In genomic region chr10:26567349-26567721, GRCh38 we compare ENCODE assay signal across 12 cellular contexts.
A peak's percentile ranks its signal among the peaks of the same experiment; 100 is the strongest.
DNase-seq lines count a peak whose midpoint lies in the region; ATAC-seq, FAIRE-seq and TF ChIP-seq lines count a peak whose summit lies in the region.
"Had no signal": no experiment of that assay in that cellular context is flagged by ENCODE, and none has a peak within 500 bp of the region (broad histone marks: within the 10 kb centered on the region; RNA-seq: fewer than 3 reads in every experiment).

No MANE protein-coding gene starts in this region.

- ATAC-seq in natural killer cell (no peak), GM19397 (IDR thresholded peaks at IDR 0.05; ENCODE audit: unreplicated experiment) (no peak), GM18870 (IDR thresholded peaks at IDR 0.05; ENCODE audit: unreplicated experiment) (no peak)
- ATAC-seq in natural killer cell treated with Interleukin-12 subunit alpha and Interleukin-12 subunit beta and Interleukin-15 and Interleukin-18, amount 100 ng/mL, for 72 hours: no peak
- ATAC-seq: lower lobe of right lung had no signal

- peak overlapping the region; percentile 29 to 54 for H3K27ac Mint-ChIP-seq in natural killer cell
- no peak overlapping the region for H3K27ac Mint-ChIP-seq in natural killer cell treated with Interleukin-12 subunit alpha and Interleukin-12 subunit beta and Interleukin-15 and Interleukin-18, amount 100 ng/mL, for 72 hours
- no peak overlapping the region for H3K27ac Mint-ChIP-seq in nephron

- H2BK15ac ChIP-seq in H1 (ENCODE audit: low read length): no peak overlapping the region

- H3K27me3 ChIP-seq in H1 (replicated peaks in 1 of 4; ENCODE audit: control insufficient read depth in 3 of 4, extremely low read depth in 1 of 4, insufficient read depth in 3 of 4, low read length in 3 of 4): peaks cover 0 to 3% (median under 1%) of the 10 kb centered on the region in 4 experiments; a peak in 1 of 7 replicates

- peak overlapping the region; percentile 90; the same call in 1 of the 2 replicates for H2AFZ ChIP-seq in H1 (ENCODE audit: low read length)

- no peaks in the 10 kb centered on the region; the same call in 1 of the 2 replicates for H3K23me2 ChIP-seq in H1 (ENCODE audit: low read depth, low read length)

- peak overlapping the region; percentile 28; the same call in 1 of the 2 replicates for H4K8ac ChIP-seq in H1 (ENCODE audit: extremely low read depth, insufficient read depth, low read length)

- H3K56ac ChIP-seq in H1 (replicated peaks; ENCODE audit: insufficient read length, low read depth, low read length): no peak overlapping the region

- H3K23ac ChIP-seq in H1 (ENCODE audit: insufficient read length): no peak overlapping the region

- H3K4me1 Mint-ChIP-seq in natural killer cell (peaks cover 6 to 7% of the 10 kb centered on the region in 2 donors), nephron (peaks cover 5% of the 10 kb centered on the region)
- H3K4me1 Mint-ChIP-seq in natural killer cell treated with Interleukin-12 subunit alpha and Interleukin-12 subunit beta and Interleukin-15 and Interleukin-18, amount 100 ng/mL, for 72 hours (ENCODE audit: low read depth in 2 of 2): peaks cover 0 to 5% of the 10 kb centered on the region in 2 donors

- H2AK5ac ChIP-seq in H1 (ENCODE audit: low read depth, low read length): no peak overlapping the region

- H2BK20ac ChIP-seq in H1 (ENCODE audit: low read length): no peak overlapping the region

- TF ChIP-seq CTCF in natural killer cell (IDR thresholded peaks at IDR 0.05) (no peak), H1 (IDR thresholded peaks at IDR 0.05; ENCODE audit: control extremely low read depth in 1 of 3, insufficient read depth in 1 of 3, low read depth in 1 of 3, low read length in 3 of 3) (no peak), nephron (IDR thresholded peaks at IDR 0.05; ENCODE audit: unreplicated experiment in 3 of 3) (no peak)

- no peak for TF ChIP-seq EP300 in H1 (IDR thresholded peaks at IDR 0.05; ENCODE audit: borderline replicate concordance in 1 of 2, low read depth in 2 of 2, low read length in 2 of 2)

- H3K36me3 Mint-ChIP-seq in natural killer cell: peaks cover 16% of the 10 kb centered on the region
- H3K36me3 Mint-ChIP-seq in natural killer cell treated with Interleukin-12 subunit alpha and Interleukin-12 subunit beta and Interleukin-15 and Interleukin-18, amount 100 ng/mL, for 72 hours: peaks cover 18% of the 10 kb centered on the region
- H3K36me3 Mint-ChIP-seq in nephron (ENCODE audit: low read depth): no peaks in the 10 kb centered on the region

- peak overlapping the region; percentile 2 for H4K5ac ChIP-seq in H1 (ENCODE audit: insufficient read length, low read depth, low read length)

- H3K27ac ChIP-seq in H1 (ENCODE audit: low read depth, low read length): no peak overlapping the region
- H3K27ac ChIP-seq: lower lobe of right lung had no signal

- no peak for FAIRE-seq in H1 (lab: Jason Lieb, UNC)

- TF ChIP-seq POLR2A in H1 (IDR thresholded peaks at IDR 0.05; ENCODE audit: control extremely low read depth in 1 of 2, low read depth in 2 of 2, low read length in 2 of 2): no peak

- H3K79me1 ChIP-seq in H1 (ENCODE audit: low read depth, low read length): no peaks in the 10 kb centered on the region

- no peak overlapping the region for H4K91ac ChIP-seq in H1 (replicated peaks; ENCODE audit: insufficient read length, low read length)

- no peak overlapping the region for H2BK120ac ChIP-seq in H1 (replicated peaks; ENCODE audit: low read depth, low read length)

- H3K14ac ChIP-seq in H1 (ENCODE audit: insufficient read length): no peak overlapping the region

- DNase-seq in natural killer cell (no peak), H1 (ENCODE audit: low read depth in 1 of 2, low spot score in 2 of 2) (no peak), putamen (ENCODE audit: low spot score) (no peak), ureter (ENCODE audit: low spot score) (no peak)
- DNase-seq in natural killer cell treated with Interleukin-12 subunit alpha and Interleukin-12 subunit beta and Interleukin-15 and Interleukin-18, amount 100 ng/mL, for 72 hours (ENCODE audit: low spot score): no peak
- DNase-seq: CD4-positive, CD25-positive, alpha-beta regulatory T cell; lower lobe of right lung; stimulated activated CD4-positive, alpha-beta T cell treated with anti-CD3 and anti-CD28 coated beads, Interleukin-12 subunit alpha, Interleukin-12 subunit beta, amount 100 ng/mL, for 4 hours; stimulated activated naive CD4-positive, alpha-beta T cell had no signal

- no peak overlapping the region; the same call in 1 of the 2 replicates for H2BK12ac ChIP-seq in H1 (ENCODE audit: low read depth, low read length)

- no peaks in the 10 kb centered on the region for H3K79me2 ChIP-seq in H1 (ENCODE audit: control insufficient read depth in 1 of 2, insufficient read depth in 2 of 2, low read length in 2 of 2)

- CTCF ChIA-PET in H1 (lab: Charles Lee; ENCODE audit: partially characterized antibody): interaction anchor here (1.7 to 1.8 kb wide), 2 partner anchors 10 to 17 kb away, joined by 5 to 6 read pairs; no protein-coding TSS in a partner anchor

- H3K4me1 ChIP-seq in H1 (replicated peaks in 1 of 4; ENCODE audit: control insufficient read depth in 3 of 4, insufficient read depth in 4 of 4, low read length in 3 of 4): no peaks in the 10 kb centered on the region
- H3K4me1 ChIP-seq: lower lobe of right lung had no signal

- H3K4me2 ChIP-seq in H1 (ENCODE audit: insufficient read depth in 1 of 2, low read depth in 2 of 2, low read length in 2 of 2): peak overlapping the region; percentile 66

- H4K20me1 ChIP-seq in H1 (replicated peaks in 1 of 2; ENCODE audit: control insufficient read depth in 1 of 2, insufficient read depth in 2 of 2, low read length in 2 of 2): no peaks in the 10 kb centered on the region

- H3K9me3 ChIP-seq in H1 (ENCODE audit: insufficient read depth in 2 of 2, low read depth in 1 of 2, low read length in 1 of 2): no peaks in the 10 kb centered on the region
- H3K9me3 ChIP-seq: lower lobe of right lung had no signal

- 20% methylated on average over 7 of the region's 11 CpGs; no CpG with 5 or more reads in 1 of the 2 experiments for WGBS in H1 (ENCODE audit: extremely low coverage in 1 of 2, insufficient coverage in 1 of 2, insufficient read length in 1 of 2, insufficient replicate concordance in 2 of 2, low coverage in 1 of 2, low lambda C conversion rate in 2 of 2, missing lambda C conversion rate in 1 of 2), 2 experiments

- H3K9ac ChIP-seq in H1 (replicated peaks in 1 of 4; ENCODE audit: extremely low read depth in 1 of 4, low read depth in 3 of 4, low read length in 3 of 4): no peak overlapping the region; a peak in 1 of 7 replicates

- TF ChIP-seq RAD21 in H1 (IDR thresholded peaks at IDR 0.05 in 1 of 2, conservative IDR thresholded peaks at IDR 0.05 in 1 of 2; ENCODE audit: low read depth in 2 of 2, low read length in 2 of 2): no peak

- H3K36me3 ChIP-seq in H1 (ENCODE audit: control insufficient read depth in 2 of 4, insufficient read depth in 4 of 4, low read length in 3 of 4): no peaks in the 10 kb centered on the region

- no peak overlapping the region for H3K4ac ChIP-seq in H1 (replicated peaks; ENCODE audit: insufficient read length, low read depth, low read length)

- H3K18ac ChIP-seq in H1 (ENCODE audit: extremely low read depth, low read length): no peak overlapping the region

- peak overlapping the region; percentile 35 to 66 (median 44); a peak in 7 of 8 replicates for H3K4me3 ChIP-seq in H1 (ENCODE audit: extremely low read depth in 1 of 4, insufficient read depth in 2 of 4, low read depth in 3 of 4, low read length in 4 of 4)

- H3K4me3 Mint-ChIP-seq in natural killer cell: no peak overlapping the region
- H3K4me3 Mint-ChIP-seq in natural killer cell treated with Interleukin-12 subunit alpha and Interleukin-12 subunit beta and Interleukin-15 and Interleukin-18, amount 100 ng/mL, for 72 hours: no peak overlapping the region
- H3K4me3 Mint-ChIP-seq in nephron: peak overlapping the region; percentile 62 to 79 (median 66)
- H3K4me3 Mint-ChIP-seq: CD4-positive, CD25-positive, alpha-beta regulatory T cell had no signal

- H3K9me3 Mint-ChIP-seq in natural killer cell: no peaks in the 10 kb centered on the region
- no peaks in the 10 kb centered on the region for H3K9me3 Mint-ChIP-seq in natural killer cell treated with Interleukin-12 subunit alpha and Interleukin-12 subunit beta and Interleukin-15 and Interleukin-18, amount 100 ng/mL, for 72 hours
- peaks cover 7% of the 10 kb centered on the region for H3K9me3 Mint-ChIP-seq in nephron

- no peak overlapping the region for H2BK5ac ChIP-seq in H1 (ENCODE audit: low read depth, low read length)

- H3K27me3 Mint-ChIP-seq in natural killer cell (ENCODE audit: low read depth in 2 of 2): no peaks in the 10 kb centered on the region
- no peaks in the 10 kb centered on the region for H3K27me3 Mint-ChIP-seq in natural killer cell treated with Interleukin-12 subunit alpha and Interleukin-12 subunit beta and Interleukin-15 and Interleukin-18, amount 100 ng/mL, for 72 hours
- peaks cover 40% of the 10 kb centered on the region for H3K27me3 Mint-ChIP-seq in nephron (ENCODE audit: low read depth)

- intact Hi-C loops in natural killer cell (cut with micrococcal nuclease): no loop called here

- POLR2A ChIA-PET in H1 (lab: Charles Lee; ENCODE audit: partially characterized antibody): no interaction called here

TF ChIP-seq in H1, 55 proteins besides CTCF, POLR2A, EP300 and RAD21:
- TF ChIP-seq KDM1A (IDR thresholded peaks at IDR 0.05; ENCODE audit: borderline replicate concordance, low read length): no peak
- TF ChIP-seq SIRT6 (IDR thresholded peaks at IDR 0.05; ENCODE audit: low read length): no peak
- no peak for TF ChIP-seq EGR1 (IDR thresholded peaks at IDR 0.05; ENCODE audit: borderline replicate concordance, low read depth, low read length)
- TF ChIP-seq SIN3A (conservative IDR thresholded peaks at IDR 0.05 in 1 of 2, IDR thresholded peaks at IDR 0.05 in 1 of 2; ENCODE audit: low read depth in 1 of 2, low read length in 2 of 2): no peak
- no peak for TF ChIP-seq FOSL1 (IDR thresholded peaks at IDR 0.05; ENCODE audit: insufficient read depth, low read depth, low read length)
- TF ChIP-seq SP1 (IDR thresholded peaks at IDR 0.05; ENCODE audit: low read depth, low read length): no peak
- no peak for TF ChIP-seq CEBPB (IDR thresholded peaks at IDR 0.05; ENCODE audit: low read depth, low read length)
- TF ChIP-seq SAP30 (IDR thresholded peaks at IDR 0.05; ENCODE audit: insufficient read depth, insufficient replicate concordance, low read length): no peak
- TF ChIP-seq RBBP5 (IDR thresholded peaks at IDR 0.05; ENCODE audit: borderline replicate concordance, low read depth, low read length): no peak
- no peak for TF ChIP-seq PHF8 (conservative IDR thresholded peaks at IDR 0.05; ENCODE audit: low read depth, low read length)
- no peak for TF ChIP-seq YY1 (IDR thresholded peaks at IDR 0.05; ENCODE audit: low read depth, low read length)

Comparison
In these comparisons a context has a peak if more than half of its experiments do, and no peak if none do; other contexts are left out.
1. H3K27ac Mint-ChIP-seq: peak in natural killer cell (2 of 2); none in natural killer cell treated with Interleukin-12 subunit alpha and Interleukin-12 subunit beta and Interleukin-15 and Interleukin-18, amount 100 ng/mL, for 72 hours (0 of 2) and nephron (0 of 3).
2. H3K4me3 Mint-ChIP-seq: peak in nephron (3 of 3); none in natural killer cell (single experiment) and natural killer cell treated with Interleukin-12 subunit alpha and Interleukin-12 subunit beta and Interleukin-15 and Interleukin-18, amount 100 ng/mL, for 72 hours (single experiment).